13 cellular contexts compared by ENCODE assay signal in the genomic region with DNA sequence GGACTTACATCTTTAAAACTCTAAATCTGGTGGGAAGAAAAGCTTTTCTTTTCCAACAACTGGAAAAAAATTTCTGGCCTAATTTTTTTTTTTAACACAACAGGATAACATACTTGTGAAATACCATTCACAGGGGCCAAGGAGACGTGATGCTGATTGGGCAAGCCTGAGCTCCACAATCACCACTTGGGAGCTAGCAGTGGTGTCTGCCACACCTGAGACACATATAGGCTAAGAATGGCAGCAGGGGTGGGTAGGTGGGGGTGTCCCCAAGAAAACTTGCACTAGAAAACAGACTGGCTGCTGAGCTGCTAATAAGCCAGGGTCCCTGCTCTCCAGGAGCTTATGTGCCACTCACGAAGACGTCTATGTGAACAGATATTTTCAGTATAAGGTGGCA. TPM values are rescaled to one million over a fixed set of nuclear protein-coding genes. Genes with fewer than 3 reads are reported as not detected.
DNase-seq lines count a peak whose midpoint lies in the region; TF ChIP-seq lines count a peak whose summit lies in the region.
"Had no signal": no experiment of that assay in that cellular context is flagged by ENCODE, and none has a peak within 500 bp of the region (broad histone marks: within the 10 kb centered on the region; RNA-seq: fewer than 3 reads in every experiment).

No MANE protein-coding gene starts in this region.

- no peaks in the 10 kb centered on the region for H4K20me1 ChIP-seq in GM23248 (ENCODE audit: insufficient read depth)
- no peaks in the 10 kb centered on the region for H4K20me1 ChIP-seq in smooth muscle cell (ENCODE audit: low read depth)

- H3K9me3 ChIP-seq in GM23248 (ENCODE audit: low read depth), result no peaks in the 10 kb centered on the region
- no peaks in the 10 kb centered on the region for H3K9me3 ChIP-seq in endodermal cell (ENCODE audit: control insufficient read depth, low read length)
- no peaks in the 10 kb centered on the region for H3K9me3 ChIP-seq in smooth muscle cell (replicated peaks; ENCODE audit: low read depth)
- no peaks in the 10 kb centered on the region for H3K9me3 ChIP-seq in vagina
- H3K9me3 ChIP-seq: BE2C had no signal

- no peak overlapping the region for H3K27ac ChIP-seq in GM23248
- no peak overlapping the region for H3K27ac ChIP-seq in endodermal cell (ENCODE audit: low read depth, low read length)
- H3K27ac ChIP-seq in smooth muscle cell (ENCODE audit: low read depth), result no peak overlapping the region
- peak overlapping the region; percentile 36 for H3K27ac ChIP-seq in vagina
- H3K27ac ChIP-seq: C4-2B had no signal

- intact Hi-C loops in vagina (cut with DNase I), result no loop called here

- H3K4me3 Mint-ChIP-seq in endodermal cell, result no peak overlapping the region
- H3K4me3 Mint-ChIP-seq: CD4-positive, alpha-beta memory T cell; GM23338 had no signal

- H3K4me2 ChIP-seq in GM23248 (ENCODE audit: unreplicated experiment) (no peak overlapping the region), smooth muscle cell (no peak overlapping the region)
- H3K4me2 ChIP-seq: GM23338 had no signal

- H3K9me2 ChIP-seq in GM23248 (ENCODE audit: insufficient read depth), result no peaks in the 10 kb centered on the region

- 0 out of 2 replicates have a peak overlapping the region, but pooled peaks have one; percentile 64 for H2AFZ ChIP-seq in GM23248
- peak overlapping the region; percentile 0 for H2AFZ ChIP-seq in smooth muscle cell (ENCODE audit: low read depth)
- H2AFZ ChIP-seq: GM23338 had no signal

- H3K27ac Mint-ChIP-seq in endodermal cell, result no peak overlapping the region
- H3K27ac Mint-ChIP-seq: CD4-positive, alpha-beta memory T cell; GM23338 had no signal

- no peaks in the 10 kb centered on the region for H3K36me3 Mint-ChIP-seq in endodermal cell (ENCODE audit: low read depth)

- H3K4me3 ChIP-seq in GM23248 (no peak overlapping the region), endodermal cell (ENCODE audit: low read length) (no peak overlapping the region), smooth muscle cell (no peak overlapping the region), vagina (no peak overlapping the region)
- H3K4me3 ChIP-seq: GM23338 had no signal

- in situ Hi-C loops in GM23248 (cut with MboI), result no loop called here

- H3F3A ChIP-seq in GM23248 (ENCODE audit: insufficient read depth) (peaks cover 37% of the 10 kb centered on the region), smooth muscle cell (ENCODE audit: low read depth) (no peaks in the 10 kb centered on the region)

- H3K4me1 Mint-ChIP-seq in endodermal cell, result peaks cover 9% of the 10 kb centered on the region

- H3K4me1 ChIP-seq in GM23248 (ENCODE audit: insufficient read depth), result peaks cover 39% of the 10 kb centered on the region
- no peaks in the 10 kb centered on the region for H3K4me1 ChIP-seq in endodermal cell (ENCODE audit: control insufficient read depth, insufficient read depth, low read length)
- H3K4me1 ChIP-seq in smooth muscle cell (ENCODE audit: low read depth), result no peaks in the 10 kb centered on the region
- H3K4me1 ChIP-seq in vagina, result peaks cover 4% of the 10 kb centered on the region
- H3K4me1 ChIP-seq: BE2C had no signal

- peaks cover 25% of the 10 kb centered on the region for H3K27me3 Mint-ChIP-seq in endodermal cell (ENCODE audit: insufficient read depth)

- H3K27me3 ChIP-seq in GM23248 (replicated peaks; ENCODE audit: insufficient read depth) (no peaks in the 10 kb centered on the region), endodermal cell (ENCODE audit: control insufficient read depth, insufficient read depth, low read length, poor library complexity, severe bottlenecking) (no peaks in the 10 kb centered on the region), smooth muscle cell (ENCODE audit: low read depth) (no peaks in the 10 kb centered on the region), vagina (no peaks in the 10 kb centered on the region)
- H3K27me3 ChIP-seq: BE2C had no signal

- 62% methylated on average over 3 of the region's 3 CpGs for WGBS in GM23248 (ENCODE audit: low coverage in 1 of 2, low lambda C conversion rate in 2 of 2, missing lambda C conversion rate in 2 of 2), 2 experiments
- 76 to 90% methylated on average over 2 to 3 of the region's 3 CpGs for WGBS in endodermal cell (ENCODE audit: insufficient coverage in 1 of 2, insufficient read length in 1 of 2), 2 experiments
- 99% methylated on average over 3 of the region's 3 CpGs for WGBS in smooth muscle cell (ENCODE audit: low lambda C conversion rate)

- H3K79me2 ChIP-seq in GM23248 (ENCODE audit: insufficient read depth), result no peaks in the 10 kb centered on the region
- H3K79me2 ChIP-seq in smooth muscle cell (ENCODE audit: low read depth), result no peaks in the 10 kb centered on the region

- DNase-seq in GM23248 (no peak), endodermal cell (peak; percentile 58), smooth muscle cell (lab: John Stamatoyannopoulos, UW; ENCODE audit: unreplicated experiment) (no peak), vagina (ENCODE audit: extremely low spot score in 2 of 2) (no peak), LoVo (ENCODE audit: low spot score) (no peak), NCI-H2171 (lab: John Stamatoyannopoulos, UW) (no peak), SIG-M5 (lab: John Stamatoyannopoulos, UW) (no peak)
- DNase-seq: BE2C; CD4-positive, alpha-beta memory T cell; DMS79; H7 had no signal

- no peaks in the 10 kb centered on the region for H3K9me3 Mint-ChIP-seq in endodermal cell
- H3K9me3 Mint-ChIP-seq: GM23338 had no signal

- H3K36me3 ChIP-seq in GM23248 (ENCODE audit: low read depth) (no peaks in the 10 kb centered on the region), endodermal cell (ENCODE audit: control insufficient read depth, insufficient read depth, low read length) (no peaks in the 10 kb centered on the region), smooth muscle cell (ENCODE audit: low read depth) (no peaks in the 10 kb centered on the region), vagina (no peaks in the 10 kb centered on the region)
- H3K36me3 ChIP-seq: BE2C had no signal

- TF ChIP-seq CTCF in endodermal cell (conservative IDR thresholded peaks at IDR 0.05) (no peak), smooth muscle cell (IDR thresholded peaks at IDR 0.05; ENCODE audit: borderline replicate concordance, insufficient read depth, poor library complexity, severe bottlenecking) (no peak), vagina (IDR thresholded peaks at IDR 0.05) (no peak)

- TF ChIP-seq POLR2A in vagina (IDR thresholded peaks at IDR 0.05), result no peak

- H3K9ac ChIP-seq in GM23248, result no peak overlapping the region; the same call in 1 of the 2 replicates
- H3K9ac ChIP-seq in endodermal cell (ENCODE audit: extremely low read depth, low read length, poor library complexity, severe bottlenecking), result no peak overlapping the region
- H3K9ac ChIP-seq in smooth muscle cell (ENCODE audit: low read depth), result peak overlapping the region; percentile 32

RNA-seq across cellular contexts. Expression of a gene that starts 5.6 kb away (rescaled TPM):
- 125 and 136 TPM in 2 replicates for total RNA-seq in GM23248 (2014; rRNA removed; shearing (Covaris generic))
- 33.0 and 35.0 TPM in 2 replicates for polyA plus RNA-seq in GM23248 (2016; fragmentation: Nextera tagmentation; extraction: Ambion mirVana)
- total RNA-seq in endodermal cell, result 10 to 100 TPM; 31.4 to 34.2 TPM
- 20.2 TPM for polyA plus RNA-seq in endodermal cell (2013, experiment 1 of 2)
- 19.8 TPM for polyA plus RNA-seq in endodermal cell (2013, experiment 2 of 2)
- 40.6 and 41.4 TPM in 2 replicates for total RNA-seq in smooth muscle cell
- 13.1 and 19.8 TPM in 2 replicates for polyA plus RNA-seq in smooth muscle cell
- total RNA-seq in vagina, result 33.1 TPM

RNA-seq across cellular contexts. Expression of a gene that starts 26.4 kb away (rescaled TPM):
- 2.7 and 3.1 TPM in 2 replicates for total RNA-seq in GM23248 (2014; rRNA removed; shearing (Covaris generic))
- polyA plus RNA-seq in GM23248 (2016; fragmentation: Nextera tagmentation; extraction: Ambion mirVana), result 3.5 and 4.4 TPM in 2 replicates
- 1 to 10 TPM in 1 of 2 donors, under 1 TPM in 1; 0.31 to 8.8 TPM for total RNA-seq in endodermal cell
- polyA plus RNA-seq in endodermal cell (2013, experiment 1 of 2), result 17.8 TPM
- 27.3 TPM for polyA plus RNA-seq in endodermal cell (2013, experiment 2 of 2)
- 29.6 and 37.3 TPM in 2 replicates for total RNA-seq in smooth muscle cell
- 16.2 and 102 TPM in 2 replicates for polyA plus RNA-seq in smooth muscle cell
- 11.8 TPM for total RNA-seq in vagina
- polyA plus RNA-seq: CD4-positive, alpha-beta memory T cell had no signal
